Comparison of ENCODE assay signal across 2 cellular contexts in genomic region chr6:166507809-166508373, GRCh38.
TF ChIP-seq lines count a peak whose summit lies in the region.

No MANE protein-coding gene starts in this region.

TF ChIP-seq in IMR-90, 13 proteins besides CTCF, POLR2A, EP300 and RAD21:
- TF ChIP-seq NFE2L2 (IDR thresholded peaks at IDR 0.05; ENCODE audit: low read depth, low read length) (no peak), SMC3 (IDR thresholded peaks at IDR 0.05; ENCODE audit: low read depth, low read length) (no peak), ELK1 (IDR thresholded peaks at IDR 0.05; ENCODE audit: borderline replicate concordance, low read depth, low read length) (no peak)

TF ChIP-seq in K562, 482 proteins besides CTCF, POLR2A, EP300 and RAD21:
- TF ChIP-seq BHLHE40 (IDR thresholded peaks at IDR 0.05; ENCODE audit: low read length) (peak; percentile 44; the same call in 1 of the 2 replicates), NR4A1 (CRISPR knock-in tag; IDR thresholded peaks at IDR 0.05) (no peak), NR4A1 (tag; IDR thresholded peaks at IDR 0.05) (no peak)
